In the genomic region with DNA sequence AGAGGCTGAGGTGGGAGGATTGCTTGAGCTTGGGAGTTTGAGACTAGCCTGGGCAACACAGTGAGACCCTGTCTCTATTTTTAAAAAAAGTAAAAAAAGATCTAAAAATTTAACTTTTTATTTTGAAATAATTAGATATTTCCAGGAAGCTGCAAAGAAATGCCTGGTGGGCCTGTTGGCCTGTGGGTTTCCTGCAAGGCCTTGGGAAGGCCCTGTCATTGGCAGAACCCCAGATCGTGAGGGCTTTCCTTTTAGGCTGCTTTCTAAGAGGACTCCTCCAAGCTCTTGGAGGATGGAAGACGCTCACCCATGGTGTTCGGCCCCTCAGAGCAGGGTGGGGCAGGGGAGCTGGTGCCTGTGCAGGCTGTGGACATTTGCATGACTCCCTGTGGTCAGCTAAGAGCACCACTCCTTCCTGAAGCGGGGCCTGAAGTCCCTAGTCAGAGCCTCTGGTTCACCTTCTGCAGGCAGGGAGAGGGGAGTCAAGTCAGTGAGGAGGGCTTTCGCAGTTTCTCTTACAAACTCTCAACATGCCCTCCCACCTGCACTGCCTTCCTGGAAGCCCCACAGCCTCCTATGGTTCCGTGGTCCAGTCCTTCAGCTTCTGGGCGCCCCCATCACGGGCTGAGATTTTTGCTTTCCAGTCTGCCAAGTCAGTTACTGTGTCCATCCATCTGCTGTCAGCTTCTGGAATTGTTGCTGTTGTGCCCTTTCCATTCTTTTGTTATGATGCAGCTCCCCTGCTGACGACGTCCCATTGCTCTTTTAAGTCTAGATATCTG, we compare ENCODE assay signal across 18 cellular contexts. TPM values are rescaled to one million over a fixed set of nuclear protein-coding genes. Genes with fewer than 3 reads are reported as not detected.
"Had no signal": no experiment of that assay in that cellular context is flagged by ENCODE, and none has a peak within 500 bp of the region (broad histone marks: within the 10 kb centered on the region; RNA-seq: fewer than 3 reads in every experiment).

No MANE protein-coding gene starts in this region.

- H3K36me3 ChIP-seq: sigmoid colon had no signal

- H3K4me3 ChIP-seq: body of pancreas, mucosa of descending colon, sigmoid colon had no signal

- H3K9me3 ChIP-seq: body of pancreas, mucosa of descending colon, psoas muscle, sigmoid colon had no signal

- DNase-seq: activated CD4-positive, alpha-beta T cell treated with anti-CD3 and anti-CD28 coated beads for 36 hours; activated CD8-positive, alpha-beta T cell treated with anti-CD3 and anti-CD28 coated beads, Interleukin-2, amount 10 ng/mL, durations not matched to agents 7 days and 5 days; body of pancreas; dermis blood vessel endothelial cell; glutamatergic neuron; left colon; mammary epithelial cell; mucosa of descending colon; occipital lobe; psoas muscle; sigmoid colon; stimulated activated CD4-positive, alpha-beta T cell treated with anti-CD3 and anti-CD28 coated beads, Interleukin-4, amount 100 ng/mL, for 1 hour; stimulated activated CD8-positive, alpha-beta memory T cell treated with anti-CD3 and anti-CD28 coated beads, Interleukin-4, amount 100 ng/mL, for 48 hours; T-helper 9 cell had no signal

- H3K27ac ChIP-seq: body of pancreas, psoas muscle, sigmoid colon had no signal

- ATAC-seq: activated CD4-positive, alpha-beta T cell treated with anti-CD3 and anti-CD28 coated beads for 36 hours; activated CD8-positive, alpha-beta T cell treated with anti-CD3 and anti-CD28 coated beads, Interleukin-2, amount 10 ng/mL, durations not matched to agents 7 days and 5 days; body of pancreas; left colon; mucosa of descending colon; naive thymus-derived CD8-positive, alpha-beta T cell; psoas muscle had no signal

RNA-seq across cellular contexts. Expression of a gene that starts 6.6 kb away (rescaled TPM):
- total RNA-seq: activated CD4-positive, alpha-beta T cell treated with anti-CD3 and anti-CD28 coated beads for 36 hours; activated CD8-positive, alpha-beta T cell treated with anti-CD3 and anti-CD28 coated beads, Interleukin-2, amount 10 ng/mL, durations not matched to agents 7 days and 5 days; activated T-helper 2 cell treated with anti-CD3 and anti-CD28 coated beads, Interferon-gamma antibody, Interleukin-2, Interleukin-4, amounts not matched to agents 10 μg/mL and 5 μg/mL and 100 μg/mL, durations not matched to agents 14 hours and 24 hours and 36 hours; fibroblast of villous mesenchyme; naive thymus-derived CD8-positive, alpha-beta T cell; occipital lobe; sigmoid colon; ureter had no signal
- polyA plus RNA-seq: naive thymus-derived CD8-positive, alpha-beta T cell had no signal
